In genomic region chr9:107931071-107931715, GRCh38 we compare ENCODE assay signal across 22 cellular contexts.
"Had no signal": no experiment of that assay in that cellular context is flagged by ENCODE, and none has a peak within 500 bp of the region (broad histone marks: within the 10 kb centered on the region; RNA-seq: fewer than 3 reads in every experiment).

No MANE protein-coding gene starts in this region.

- FAIRE-seq: kidney had no signal

- H3K9me3 ChIP-seq: ovary, tibial artery, upper lobe of left lung, uterus had no signal

- H3K4me3 Mint-ChIP-seq: immature natural killer cell; natural killer cell; neural crest cell; stimulated activated memory B cell treated with anti-CD40 and anti-IgM and Interleukin-4, amounts not matched to agents 10 μg/mL and 1 μg/mL and 100 μg/mL, for 72 hours; stimulated activated naive CD8-positive, alpha-beta T cell treated with anti-CD3 and anti-CD28 coated beads, Interleukin-15, Interleukin-2, amounts not matched to agents 100 ng/mL and 50 ng/mL, for 24 hours had no signal

- H3K4me1 Mint-ChIP-seq: immature natural killer cell; natural killer cell; neural crest cell; stimulated activated memory B cell treated with anti-CD40 and anti-IgM and Interleukin-4, amounts not matched to agents 10 μg/mL and 1 μg/mL and 100 μg/mL, for 72 hours had no signal

- H3K36me3 ChIP-seq: ovary, tibial artery, upper lobe of left lung, uterus had no signal

- H3K27ac Mint-ChIP-seq: immature natural killer cell; natural killer cell; progenitor cell of endocrine pancreas; stimulated activated memory B cell treated with anti-CD40 and anti-IgM and Interleukin-4, amounts not matched to agents 10 μg/mL and 1 μg/mL and 100 μg/mL, for 72 hours; stimulated activated naive CD8-positive, alpha-beta T cell treated with anti-CD3 and anti-CD28 coated beads, Interleukin-15, Interleukin-2, amounts not matched to agents 100 ng/mL and 50 ng/mL, for 24 hours had no signal

- H3K27me3 ChIP-seq: foreskin keratinocyte, ovary, tibial artery, upper lobe of left lung, uterus had no signal

- H3K36me3 Mint-ChIP-seq: immature natural killer cell; natural killer cell; stimulated activated memory B cell treated with anti-CD40 and anti-IgM and Interleukin-4, amounts not matched to agents 10 μg/mL and 1 μg/mL and 100 μg/mL, for 72 hours had no signal

- H3K4me1 ChIP-seq: tibial artery, upper lobe of left lung, uterus had no signal

- ATAC-seq: foreskin keratinocyte; left cardiac atrium; left ventricle myocardium superior; natural killer cell; right cardiac atrium; stimulated activated memory B cell treated with anti-CD40 and anti-IgM and Interleukin-4, amounts not matched to agents 10 μg/mL and 1 μg/mL and 100 μg/mL, for 72 hours had no signal

- DNase-seq: cortex of kidney; effector memory CD4-positive, alpha-beta T cell; foreskin keratinocyte; immature natural killer cell; kidney; left cardiac atrium; left ventricle myocardium superior; natural killer cell; nucleus accumbens; ovary; right cardiac atrium; stimulated activated CD4-positive, alpha-beta T cell treated with anti-CD3 and anti-CD28 coated beads, Interleukin-1b, Interleukin-23, amount 100 ng/mL, for 48 hours; stimulated activated CD4-positive, alpha-beta T cell treated with anti-CD3 and anti-CD28 coated beads, Interleukin-4, amount 100 ng/mL, for 24 hours; tibial artery; upper lobe of left lung; uterus had no signal

- H3K27ac ChIP-seq: epithelial cell of prostate, foreskin keratinocyte, ovary, tibial artery, upper lobe of left lung, uterus had no signal

- H3K4me3 ChIP-seq: lung, ovary, tibial artery, upper lobe of left lung, uterus had no signal

- H3K9me3 Mint-ChIP-seq: neural crest cell; stimulated activated memory B cell treated with anti-CD40 and anti-IgM and Interleukin-4, amounts not matched to agents 10 μg/mL and 1 μg/mL and 100 μg/mL, for 72 hours had no signal

- H3K27me3 Mint-ChIP-seq: stimulated activated memory B cell treated with anti-CD40 and anti-IgM and Interleukin-4, amounts not matched to agents 10 μg/mL and 1 μg/mL and 100 μg/mL, for 72 hours; stimulated activated naive CD8-positive, alpha-beta T cell treated with anti-CD3 and anti-CD28 coated beads, Interleukin-15, Interleukin-2, amounts not matched to agents 100 ng/mL and 50 ng/mL, for 24 hours had no signal
